In the genomic region with DNA sequence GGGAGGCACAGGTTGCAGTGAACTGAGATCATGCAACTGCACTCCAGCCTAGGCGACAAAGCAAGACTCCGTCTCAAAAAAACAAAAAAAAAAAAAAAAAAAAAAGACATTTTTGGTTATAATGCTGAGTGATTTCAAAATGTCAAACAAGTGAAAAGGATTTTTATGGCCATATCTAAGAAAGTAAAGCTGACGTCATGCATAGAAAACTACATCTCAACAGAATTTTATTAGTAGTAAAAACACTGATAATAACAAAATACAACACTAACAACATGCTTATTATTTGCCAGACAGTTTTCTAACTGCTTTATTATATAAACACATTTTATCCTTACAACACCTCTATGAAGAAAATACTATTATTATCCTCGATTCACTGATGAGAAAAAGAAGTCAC, we compare ENCODE assay signal across 1 cellular context.
TF ChIP-seq lines count a peak whose summit lies in the region.

No MANE protein-coding gene starts in this region.

TF ChIP-seq in SK-N-SH treated with all-trans-retinoic acid at 6 μM for 48 hours, 23 proteins besides CTCF, POLR2A, EP300 and RAD21 (continued from another document):
- TF ChIP-seq, protein P1, sequence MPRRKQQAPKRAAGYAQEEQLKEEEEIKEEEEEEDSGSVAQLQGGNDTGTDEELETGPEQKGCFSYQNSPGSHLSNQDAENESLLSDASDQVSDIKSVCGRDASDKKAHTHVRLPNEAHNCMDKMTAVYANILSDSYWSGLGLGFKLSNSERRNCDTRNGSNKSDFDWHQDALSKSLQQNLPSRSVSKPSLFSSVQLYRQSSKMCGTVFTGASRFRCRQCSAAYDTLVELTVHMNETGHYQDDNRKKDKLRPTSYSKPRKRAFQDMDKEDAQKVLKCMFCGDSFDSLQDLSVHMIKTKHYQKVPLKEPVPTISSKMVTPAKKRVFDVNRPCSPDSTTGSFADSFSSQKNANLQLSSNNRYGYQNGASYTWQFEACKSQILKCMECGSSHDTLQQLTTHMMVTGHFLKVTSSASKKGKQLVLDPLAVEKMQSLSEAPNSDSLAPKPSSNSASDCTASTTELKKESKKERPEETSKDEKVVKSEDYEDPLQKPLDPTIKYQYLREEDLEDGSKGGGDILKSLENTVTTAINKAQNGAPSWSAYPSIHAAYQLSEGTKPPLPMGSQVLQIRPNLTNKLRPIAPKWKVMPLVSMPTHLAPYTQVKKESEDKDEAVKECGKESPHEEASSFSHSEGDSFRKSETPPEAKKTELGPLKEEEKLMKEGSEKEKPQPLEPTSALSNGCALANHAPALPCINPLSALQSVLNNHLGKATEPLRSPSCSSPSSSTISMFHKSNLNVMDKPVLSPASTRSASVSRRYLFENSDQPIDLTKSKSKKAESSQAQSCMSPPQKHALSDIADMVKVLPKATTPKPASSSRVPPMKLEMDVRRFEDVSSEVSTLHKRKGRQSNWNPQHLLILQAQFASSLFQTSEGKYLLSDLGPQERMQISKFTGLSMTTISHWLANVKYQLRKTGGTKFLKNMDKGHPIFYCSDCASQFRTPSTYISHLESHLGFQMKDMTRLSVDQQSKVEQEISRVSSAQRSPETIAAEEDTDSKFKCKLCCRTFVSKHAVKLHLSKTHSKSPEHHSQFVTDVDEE (CRISPR knock-in tag; IDR thresholded peaks at IDR 0.05), result no peak
- no peak for TF ChIP-seq OSR1 (CRISPR knock-in tag; IDR thresholded peaks at IDR 0.05)
- TF ChIP-seq TCF4 (CRISPR knock-in tag; IDR thresholded peaks at IDR 0.05; ENCODE audit: borderline replicate concordance), result no peak
- TF ChIP-seq, protein P2, sequence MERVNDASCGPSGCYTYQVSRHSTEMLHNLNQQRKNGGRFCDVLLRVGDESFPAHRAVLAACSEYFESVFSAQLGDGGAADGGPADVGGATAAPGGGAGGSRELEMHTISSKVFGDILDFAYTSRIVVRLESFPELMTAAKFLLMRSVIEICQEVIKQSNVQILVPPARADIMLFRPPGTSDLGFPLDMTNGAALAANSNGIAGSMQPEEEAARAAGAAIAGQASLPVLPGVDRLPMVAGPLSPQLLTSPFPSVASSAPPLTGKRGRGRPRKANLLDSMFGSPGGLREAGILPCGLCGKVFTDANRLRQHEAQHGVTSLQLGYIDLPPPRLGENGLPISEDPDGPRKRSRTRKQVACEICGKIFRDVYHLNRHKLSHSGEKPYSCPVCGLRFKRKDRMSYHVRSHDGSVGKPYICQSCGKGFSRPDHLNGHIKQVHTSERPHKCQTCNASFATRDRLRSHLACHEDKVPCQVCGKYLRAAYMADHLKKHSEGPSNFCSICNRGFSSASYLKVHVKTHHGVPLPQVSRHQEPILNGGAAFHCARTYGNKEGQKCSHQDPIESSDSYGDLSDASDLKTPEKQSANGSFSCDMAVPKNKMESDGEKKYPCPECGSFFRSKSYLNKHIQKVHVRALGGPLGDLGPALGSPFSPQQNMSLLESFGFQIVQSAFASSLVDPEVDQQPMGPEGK (CRISPR knock-in tag; IDR thresholded peaks at IDR 0.05; ENCODE audit: borderline replicate concordance), result no peak
- no peak for TF ChIP-seq ISL1 (CRISPR knock-in tag; IDR thresholded peaks at IDR 0.05)
- TF ChIP-seq ARNTL (CRISPR knock-in tag; IDR thresholded peaks at IDR 0.05; ENCODE audit: borderline replicate concordance, low read depth), result no peak
- no peak for TF ChIP-seq ZFP3 (CRISPR knock-in tag; IDR thresholded peaks at IDR 0.05)
- no peak for TF ChIP-seq ZFP30 (CRISPR knock-in tag; IDR thresholded peaks at IDR 0.05)
- no peak for TF ChIP-seq PPARA (CRISPR knock-in tag; IDR thresholded peaks at IDR 0.05; ENCODE audit: borderline replicate concordance)
- no peak for TF ChIP-seq ZC3H10 (CRISPR knock-in tag; IDR thresholded peaks at IDR 0.05)
- TF ChIP-seq ZNF70 (CRISPR knock-in tag; IDR thresholded peaks at IDR 0.05), result no peak
- no peak for TF ChIP-seq ZNF565 (CRISPR knock-in tag; conservative IDR thresholded peaks at IDR 0.05; ENCODE audit: low read depth)
